In genomic region chr19:3194703-3195087, GRCh38 we compare ENCODE assay signal across 33 cellular contexts. TPM values are rescaled to one million over a fixed set of nuclear protein-coding genes. Genes with fewer than 3 reads are reported as not detected.
"Had no signal": no experiment of that assay in that cellular context is flagged by ENCODE, and none has a peak within 500 bp of the region (broad histone marks: within the 10 kb centered on the region; RNA-seq: fewer than 3 reads in every experiment).

No MANE protein-coding gene starts in this region.

- H3K9me3 ChIP-seq: ovary, psoas muscle, spleen, suprapubic skin, testis, tibial artery, transverse colon, upper lobe of right lung, uterus had no signal

- H3K4me1 Mint-ChIP-seq: natural killer cell, nephron, neural progenitor cell had no signal

- ATAC-seq: natural killer cell; psoas muscle; right cardiac atrium; sciatic nerve; stimulated activated memory B cell treated with anti-CD40 and anti-IgM and Interleukin-4, amounts not matched to agents 10 μg/mL and 1 μg/mL and 100 μg/mL, for 72 hours; stimulated activated naive CD8-positive, alpha-beta T cell treated with anti-CD3 and anti-CD28 coated beads, Interleukin-15, amount 100 ng/mL, for 72 hours; stimulated activated naive CD8-positive, alpha-beta T cell treated with anti-CD3 and anti-CD28 coated beads, Interleukin-15, Interleukin-2, amounts not matched to agents 100 U/mL and 50 U/mL, for 24 hours; upper lobe of right lung had no signal

- H3K4me2 ChIP-seq: neural progenitor cell, smooth muscle cell had no signal

- DNase-seq: natural killer cell; occipital lobe; ovary; posterior cingulate gyrus; psoas muscle; right cardiac atrium; spleen; stimulated activated CD4-positive, alpha-beta T cell treated with anti-CD3 and anti-CD28 coated beads, Interleukin-12 subunit alpha, Interleukin-12 subunit beta, amount 100 ng/mL, for 4 hours; stimulated activated CD4-positive, alpha-beta T cell treated with anti-CD3 and anti-CD28 coated beads, Interleukin-1b, Interleukin-23, amount 100 ng/mL, for 48 hours; stimulated activated CD4-positive, alpha-beta T cell treated with anti-CD3 and anti-CD28 coated beads, Interleukin-4, amount 100 ng/mL, for 1 hour; stimulated activated CD4-positive, alpha-beta T cell treated with anti-CD3 and anti-CD28 coated beads, Interleukin-4, amount 100 ng/mL, for 4 hours; stimulated activated CD8-positive, alpha-beta memory T cell treated with anti-CD3 and anti-CD28 coated beads, Interleukin-4, amount 100 ng/mL, for 48 hours; stimulated activated naive CD4-positive, alpha-beta T cell; stimulated activated naive CD8-positive, alpha-beta T cell treated with anti-CD3 and anti-CD28 coated beads, Interleukin-15, amount 100 ng/mL, for 72 hours; stimulated activated naive CD8-positive, alpha-beta T cell treated with anti-CD3 and anti-CD28 coated beads, Interleukin-15, Interleukin-2, amounts not matched to agents 100 U/mL and 50 U/mL, for 24 hours; testis; tibial artery; transverse colon; upper lobe of right lung; uterus had no signal

- H3K4me3 ChIP-seq: neural progenitor cell, ovary, psoas muscle, skin epidermis, smooth muscle cell, spleen, suprapubic skin, testis, tibial artery, transverse colon, upper lobe of right lung, uterus had no signal

- H3K27me3 ChIP-seq: neural progenitor cell, ovary, spleen, suprapubic skin, testis, tibial artery, transverse colon, upper lobe of right lung, uterus had no signal

- H3K4me1 ChIP-seq: neural progenitor cell, parathyroid adenoma, psoas muscle, suprapubic skin, testis, upper lobe of right lung, uterus had no signal

- H3K27ac ChIP-seq: neural progenitor cell, ovary, parathyroid adenoma, psoas muscle, skin epidermis, spleen, suprapubic skin, testis, tibial artery, transverse colon, upper lobe of right lung, uterus had no signal

- H2AFZ ChIP-seq: neural progenitor cell, parathyroid adenoma had no signal

- H3K27me3 Mint-ChIP-seq: progenitor cell of endocrine pancreas; stimulated activated memory B cell treated with anti-CD40 and anti-IgM and Interleukin-4, amounts not matched to agents 10 μg/mL and 1 μg/mL and 100 μg/mL, for 72 hours; stimulated activated naive CD8-positive, alpha-beta T cell treated with anti-CD3 and anti-CD28 coated beads, Interleukin-15, amount 100 ng/mL, for 72 hours; type B pancreatic cell had no signal

- H3K9me3 Mint-ChIP-seq: natural killer cell; nephron; neural progenitor cell; stimulated activated memory B cell treated with anti-CD40 and anti-IgM and Interleukin-4, amounts not matched to agents 10 μg/mL and 1 μg/mL and 100 μg/mL, for 72 hours; stimulated activated naive CD8-positive, alpha-beta T cell treated with anti-CD3 and anti-CD28 coated beads, Interleukin-15, amount 100 ng/mL, for 72 hours; type B pancreatic cell had no signal

- H3K9ac ChIP-seq: neural progenitor cell, parathyroid adenoma had no signal

- H3K36me3 ChIP-seq: neural progenitor cell, ovary, uterus had no signal

- H3K4me3 Mint-ChIP-seq: natural killer cell; nephron; neural progenitor cell; stimulated activated memory B cell treated with anti-CD40 and anti-IgM and Interleukin-4, amounts not matched to agents 10 μg/mL and 1 μg/mL and 100 μg/mL, for 72 hours; stimulated activated naive CD8-positive, alpha-beta T cell treated with anti-CD3 and anti-CD28 coated beads, Interleukin-15, amount 100 ng/mL, for 72 hours; type B pancreatic cell had no signal

- H3K36me3 Mint-ChIP-seq: natural killer cell had no signal

- H3K27ac Mint-ChIP-seq: natural killer cell; nephron; neural progenitor cell; progenitor cell of endocrine pancreas; stimulated activated memory B cell treated with anti-CD40 and anti-IgM and Interleukin-4, amounts not matched to agents 10 μg/mL and 1 μg/mL and 100 μg/mL, for 72 hours; stimulated activated naive CD8-positive, alpha-beta T cell treated with anti-CD3 and anti-CD28 coated beads, Interleukin-15, amount 100 ng/mL, for 72 hours; type B pancreatic cell had no signal

RNA-seq across cellular contexts. Expression of gene S1PR4, which starts 16.1 kb away (rescaled TPM):
- total RNA-seq: osteoblast, progenitor cell of endocrine pancreas, smooth muscle cell had no signal
- polyA plus RNA-seq: neural cell, smooth muscle cell had no signal

RNA-seq across cellular contexts. Expression of gene CELF5, which starts 29.8 kb away (rescaled TPM):
- total RNA-seq: osteoblast, psoas muscle, smooth muscle cell, upper lobe of right lung had no signal
- polyA plus RNA-seq: right cardiac atrium had no signal

RNA-seq across cellular contexts. Expression of gene GNA15, which starts 58.9 kb away (rescaled TPM):
- total RNA-seq: progenitor cell of endocrine pancreas, renal cortical epithelial cell had no signal
- polyA plus RNA-seq: neural cell had no signal
